In genomic region chr4:185395956-185396723, GRCh38 we compare ENCODE assay signal across 7 cellular contexts. TPM values are rescaled to one million over a fixed set of nuclear protein-coding genes. Genes with fewer than 3 reads are reported as not detected.
A peak's percentile ranks its signal among the peaks of the same experiment; 100 is the strongest.
DNase-seq lines count a peak whose midpoint lies in the region; ATAC-seq, FAIRE-seq and TF ChIP-seq lines count a peak whose summit lies in the region.

No MANE protein-coding gene starts in this region.

- ATAC-seq in GM18505 (IDR thresholded peaks at IDR 0.05; ENCODE audit: unreplicated experiment) (peak; percentile 77), HG02970 (IDR thresholded peaks at IDR 0.05; ENCODE audit: low FRiP score, unreplicated experiment) (peak; percentile 85)

- H4K20me1 ChIP-seq in astrocyte (ENCODE audit: insufficient read depth, low read length) = no peaks in the 10 kb centered on the region
- no peaks in the 10 kb centered on the region for H4K20me1 ChIP-seq in hepatocyte (ENCODE audit: insufficient read depth, poor library complexity, severe bottlenecking)

- TF ChIP-seq CTCF in astrocyte (IDR thresholded peaks at IDR 0.05; ENCODE audit: insufficient read depth, low read depth, low read length) (no peak), hepatocyte (IDR thresholded peaks at IDR 0.05; ENCODE audit: poor library complexity) (no peak)

- H3K9me3 ChIP-seq in astrocyte (ENCODE audit: insufficient read depth, low read depth, low read length) (no peaks in the 10 kb centered on the region), hepatocyte (ENCODE audit: low read depth) (no peaks in the 10 kb centered on the region)

- H3K27ac Mint-ChIP-seq in T-helper 2 cell treated with Interferon-gamma antibody and Interleukin-4, amounts not matched to agents 5 μg/mL and 100 μg/mL, for 36 hours = peak overlapping the region; percentile 96
- H3K27ac Mint-ChIP-seq in astrocyte (ENCODE audit: unreplicated experiment) = peak overlapping the region; percentile 82

- peak overlapping the region; percentile 88 for H3K9ac ChIP-seq in astrocyte (ENCODE audit: low read length)

- H3K9me2 ChIP-seq in hepatocyte (replicated peaks; ENCODE audit: insufficient read depth) = no peaks in the 10 kb centered on the region

- peak overlapping the region; percentile 93 for H3K27ac ChIP-seq in astrocyte (ENCODE audit: low read depth, low read length)
- H3K27ac ChIP-seq in hepatocyte = peak overlapping the region; percentile 91

- peaks cover 39% of the 10 kb centered on the region for H3K4me1 Mint-ChIP-seq in T-helper 2 cell treated with Interferon-gamma antibody and Interleukin-4, amounts not matched to agents 5 μg/mL and 100 μg/mL, for 36 hours (ENCODE audit: low read depth)
- peaks cover 6% of the 10 kb centered on the region for H3K4me1 Mint-ChIP-seq in astrocyte (ENCODE audit: low read depth, unreplicated experiment)

- no peak for FAIRE-seq in astrocyte (lab: Jason Lieb, UNC)

- peaks cover 9% of the 10 kb centered on the region for H3K4me1 ChIP-seq in astrocyte (ENCODE audit: insufficient read depth, low read length)
- no peaks in the 10 kb centered on the region for H3K4me1 ChIP-seq in hepatocyte (ENCODE audit: insufficient read depth)

- H3K4me3 ChIP-seq in astrocyte (ENCODE audit: insufficient read depth, low read depth, low read length) (peak overlapping the region; percentile 64), hepatocyte (peak overlapping the region; percentile 45)

- H3K27me3 Mint-ChIP-seq in T-helper 2 cell treated with Interferon-gamma antibody and Interleukin-4, amounts not matched to agents 5 μg/mL and 100 μg/mL, for 36 hours (ENCODE audit: low read depth) = no peaks in the 10 kb centered on the region
- no peaks in the 10 kb centered on the region for H3K27me3 Mint-ChIP-seq in astrocyte (ENCODE audit: low read depth, unreplicated experiment)

- H3K4me3 Mint-ChIP-seq in T-helper 2 cell treated with Interferon-gamma antibody and Interleukin-4, amounts not matched to agents 5 μg/mL and 100 μg/mL, for 36 hours = peak overlapping the region; percentile 90
- H3K4me3 Mint-ChIP-seq in astrocyte (ENCODE audit: unreplicated experiment) = peak overlapping the region; percentile 91

- H3K79me2 ChIP-seq in astrocyte (ENCODE audit: insufficient read depth, low read length) (no peaks in the 10 kb centered on the region), hepatocyte (no peaks in the 10 kb centered on the region)

- H2AFZ ChIP-seq in astrocyte (ENCODE audit: low read depth, low read length) = peak overlapping the region; percentile 70
- H2AFZ ChIP-seq in hepatocyte = peak overlapping the region; percentile 75

- H3K36me3 Mint-ChIP-seq in T-helper 2 cell treated with Interferon-gamma antibody and Interleukin-4, amounts not matched to agents 5 μg/mL and 100 μg/mL, for 36 hours (ENCODE audit: low read depth) = peaks cover 36% of the 10 kb centered on the region
- peaks cover 3% of the 10 kb centered on the region for H3K36me3 Mint-ChIP-seq in astrocyte (ENCODE audit: low read depth, unreplicated experiment)

- H3K36me3 ChIP-seq in astrocyte (ENCODE audit: insufficient read depth, low read length) (peaks cover 7% of the 10 kb centered on the region), hepatocyte (replicated peaks; ENCODE audit: insufficient read depth, low read depth) (no peaks in the 10 kb centered on the region)

- H3K9me3 Mint-ChIP-seq in T-helper 2 cell treated with Interferon-gamma antibody and Interleukin-4, amounts not matched to agents 5 μg/mL and 100 μg/mL, for 36 hours = no peaks in the 10 kb centered on the region
- H3K9me3 Mint-ChIP-seq in astrocyte (ENCODE audit: unreplicated experiment) = peaks cover 2% of the 10 kb centered on the region

- DNase-seq in NCI-H187 treated with DMSO at 0.1 percent for 48 hours (lab: John Stamatoyannopoulos, UW) (peak; percentile 55), astrocyte (ENCODE audit: low read depth) (peak; percentile 93), hepatocyte (ENCODE audit: low spot score) (peak; percentile 98), renal cortical epithelial cell (ENCODE audit: low read depth) (peak; percentile 91)
- peak; percentile 99 for DNase-seq in T-helper 2 cell treated with Interferon-gamma antibody and Interleukin-4, amounts not matched to agents 5 μg/mL and 100 μg/mL, for 36 hours (ENCODE audit: low spot score)

- H3K4me2 ChIP-seq in astrocyte (ENCODE audit: low read length) = peak overlapping the region; percentile 90
- peak overlapping the region; percentile 88 for H3K4me2 ChIP-seq in hepatocyte

- WGBS in hepatocyte (ENCODE audit: low lambda C conversion rate, missing lambda C conversion rate) = 1% methylated on average over 56 of the region's 98 CpGs

- TF ChIP-seq POLR2A in GM18505 (IDR thresholded peaks at IDR 0.05; ENCODE audit: borderline replicate concordance, extremely low read depth, insufficient read depth, insufficient read length) = peak; percentile 70

- H3K27me3 ChIP-seq in astrocyte (ENCODE audit: insufficient read depth, low read length) = no peaks in the 10 kb centered on the region
- no peaks in the 10 kb centered on the region for H3K27me3 ChIP-seq in hepatocyte

RNA-seq across cellular contexts. Expression of gene LRP2BP, which starts 0.4 kb away (rescaled TPM):
- total RNA-seq in astrocyte = 0.26 and 0.27 TPM in 2 replicates
- total RNA-seq in hepatocyte = 0.12 and 0.23 TPM in 2 replicates
- polyA plus RNA-seq in hepatocyte = 0.30 and 0.89 TPM in 2 replicates
- 1.3 TPM in 1 of 2 replicates, not detected in the other for total RNA-seq in renal cortical epithelial cell

RNA-seq across cellular contexts. Expression of gene ANKRD37, which starts 0.5 kb away (rescaled TPM):
- total RNA-seq in astrocyte (6.1 and 7.9 TPM in 2 replicates), hepatocyte (1.7 and 9.8 TPM in 2 replicates), renal cortical epithelial cell (4.9 and 10.6 TPM in 2 replicates)
- polyA plus RNA-seq in hepatocyte = 8.6 and 11.4 TPM in 2 replicates

RNA-seq across cellular contexts. Expression of gene UFSP2, which starts 29.6 kb away (rescaled TPM):
- total RNA-seq in astrocyte = 21.8 and 27.5 TPM in 2 replicates
- 33.4 and 38.5 TPM in 2 replicates for total RNA-seq in hepatocyte
- polyA plus RNA-seq in hepatocyte = 29.2 and 34.0 TPM in 2 replicates
- total RNA-seq in renal cortical epithelial cell = 39.6 and 48.8 TPM in 2 replicates

Comparison
In these comparisons a context has a peak if more than half of its experiments do, and no peak if none do; other contexts are left out.
1. Peak in every context shown above with its lines: DNase-seq, ATAC-seq, H3K4me3 ChIP-seq and H3K27ac ChIP-seq.